ENCODE assay signal across 8 cellular contexts in genomic region chr1:40951943-40952743, GRCh38. TPM values are rescaled to one million over a fixed set of nuclear protein-coding genes. Genes with fewer than 3 reads are reported as not detected.
A peak's percentile ranks its signal among the peaks of the same experiment; 100 is the strongest.
DNase-seq lines count a peak whose midpoint lies in the region; ATAC-seq, FAIRE-seq and TF ChIP-seq lines count a peak whose summit lies in the region.

No MANE protein-coding gene starts in this region.

- intact Hi-C loops in activated CD8-positive, alpha-beta T cell treated with anti-CD3 and anti-CD28 coated beads for 36 hours (cut with micrococcal nuclease): loop anchor here (5.0 kb wide), 3 partner anchors 90 to 340 kb away; partner anchors contain the start of gene CITED4

- H2AFZ ChIP-seq in GM23338 (peak overlapping the region; percentile 69; the same call in 1 of the 2 replicates), H1 (ENCODE audit: low read length) (no peak overlapping the region)

- H2BK15ac ChIP-seq in H1 (ENCODE audit: low read length): 0 out of 2 replicates have a peak overlapping the region, but pooled peaks have one; percentile 13

- H2BK5ac ChIP-seq in H1 (ENCODE audit: low read depth, low read length): no peak overlapping the region

- no peak overlapping the region for H3K27ac Mint-ChIP-seq in GM23338
- H3K27ac Mint-ChIP-seq in activated CD8-positive, alpha-beta T cell treated with anti-CD3 and anti-CD28 coated beads for 36 hours: no peak overlapping the region

- H2BK12ac ChIP-seq in H1 (ENCODE audit: low read depth, low read length): no peak overlapping the region

- H3K36me3 ChIP-seq in GM23338 (ENCODE audit: insufficient read depth) (no peaks in the 10 kb centered on the region), H1 (ENCODE audit: control insufficient read depth in 2 of 4, insufficient read depth in 4 of 4, low read length in 3 of 4) (no peaks in the 10 kb centered on the region)

- no peak overlapping the region for H4K8ac ChIP-seq in H1 (ENCODE audit: extremely low read depth, insufficient read depth, low read length)

- H3K14ac ChIP-seq in H1 (ENCODE audit: insufficient read length): no peak overlapping the region

- H4K91ac ChIP-seq in H1 (replicated peaks; ENCODE audit: insufficient read length, low read length): no peak overlapping the region

- no peaks in the 10 kb centered on the region for H3K9me3 ChIP-seq in H1 (ENCODE audit: insufficient read depth in 2 of 2, low read depth in 1 of 2, low read length in 1 of 2)

- H4K20me1 ChIP-seq in GM23338 (replicated peaks; ENCODE audit: insufficient read depth) (no peaks in the 10 kb centered on the region), H1 (replicated peaks in 1 of 2; ENCODE audit: control insufficient read depth in 1 of 2, insufficient read depth in 2 of 2, low read length in 2 of 2) (no peaks in the 10 kb centered on the region)

- no peak overlapping the region for H4K5ac ChIP-seq in H1 (ENCODE audit: insufficient read length, low read depth, low read length)

- H3K9me3 Mint-ChIP-seq in GM23338: no peaks in the 10 kb centered on the region
- no peaks in the 10 kb centered on the region for H3K9me3 Mint-ChIP-seq in activated CD8-positive, alpha-beta T cell treated with anti-CD3 and anti-CD28 coated beads for 36 hours

- 0 out of 2 replicates have a peak, but pooled peaks cover 13% of the 10 kb centered on the region for H3K4me1 ChIP-seq in GM23338 (ENCODE audit: insufficient read depth)
- H3K4me1 ChIP-seq in H1 (replicated peaks in 1 of 4; ENCODE audit: control insufficient read depth in 3 of 4, insufficient read depth in 4 of 4, low read length in 3 of 4): peaks cover 0 to 2% (median 0%) of the 10 kb centered on the region in 4 experiments; a peak in 3 of 7 replicates

- peaks cover 16% of the 10 kb centered on the region for H3K27me3 Mint-ChIP-seq in GM23338 (ENCODE audit: insufficient read depth, low read depth, poor library complexity)
- peaks cover 15% of the 10 kb centered on the region for H3K27me3 Mint-ChIP-seq in activated CD8-positive, alpha-beta T cell treated with anti-CD3 and anti-CD28 coated beads for 36 hours

- TF ChIP-seq CTCF in AG10803 (conservative IDR thresholded peaks at IDR 0.05; ENCODE audit: low read length) (peak; percentile 80), GM23338 (conservative IDR thresholded peaks at IDR 0.05; ENCODE audit: low read depth in 2 of 2) (peak; percentile 77 to 98), H1 (IDR thresholded peaks at IDR 0.05; ENCODE audit: control extremely low read depth in 1 of 3, insufficient read depth in 1 of 3, low read depth in 1 of 3, low read length in 3 of 3) (peak; percentile 94 to 98 (median 97))
- peak; percentile 99 for TF ChIP-seq CTCF in activated CD8-positive, alpha-beta T cell treated with anti-CD3 and anti-CD28 coated beads for 36 hours (IDR thresholded peaks at IDR 0.05)

- no peak overlapping the region for H3K9ac ChIP-seq in H1 (replicated peaks in 1 of 4; ENCODE audit: extremely low read depth in 1 of 4, low read depth in 3 of 4, low read length in 3 of 4)

- no peak overlapping the region for H3K23ac ChIP-seq in H1 (ENCODE audit: insufficient read length)

- H3K4me2 ChIP-seq in GM23338 (no peak overlapping the region), H1 (ENCODE audit: insufficient read depth in 1 of 2, low read depth in 2 of 2, low read length in 2 of 2) (no peak overlapping the region)

- no peaks in the 10 kb centered on the region for H3K36me3 Mint-ChIP-seq in GM23338 (ENCODE audit: low read depth)
- no peaks in the 10 kb centered on the region for H3K36me3 Mint-ChIP-seq in activated CD8-positive, alpha-beta T cell treated with anti-CD3 and anti-CD28 coated beads for 36 hours (ENCODE audit: low read depth)

- 0 out of 3 replicates have a peak overlapping the region, but pooled peaks have one; percentile 23 for H3K4me3 Mint-ChIP-seq in GM23338
- H3K4me3 Mint-ChIP-seq in activated CD8-positive, alpha-beta T cell treated with anti-CD3 and anti-CD28 coated beads for 36 hours: no peak overlapping the region

- 39% methylated on average over 17 of the region's 17 CpGs; no CpG with 5 or more reads in 1 of the 2 experiments for WGBS in H1 (ENCODE audit: extremely low coverage in 1 of 2, insufficient coverage in 1 of 2, insufficient read length in 1 of 2, insufficient replicate concordance in 2 of 2, low coverage in 1 of 2, low lambda C conversion rate in 2 of 2, missing lambda C conversion rate in 1 of 2), 2 experiments

- H3K27ac ChIP-seq in GM23338 (ENCODE audit: low read depth) (no peak overlapping the region), H1 (ENCODE audit: low read depth, low read length) (no peak overlapping the region)

- 0 out of 2 replicates have a peak, but pooled peaks cover 2% of the 10 kb centered on the region for H3F3A ChIP-seq in GM23338 (replicated peaks; ENCODE audit: low read depth)

- peaks cover 10% of the 10 kb centered on the region for H3K4me1 Mint-ChIP-seq in GM23338
- H3K4me1 Mint-ChIP-seq in activated CD8-positive, alpha-beta T cell treated with anti-CD3 and anti-CD28 coated beads for 36 hours (ENCODE audit: low read depth): peaks cover 7% of the 10 kb centered on the region

- H2BK20ac ChIP-seq in H1 (ENCODE audit: low read length): no peak overlapping the region

- no peak overlapping the region for H3K4ac ChIP-seq in H1 (replicated peaks; ENCODE audit: insufficient read length, low read depth, low read length)

- POLR2A ChIA-PET in activated CD8-positive, alpha-beta T cell treated with anti-CD3 and anti-CD28 coated beads for 36 hours (lab: Charles Lee): interaction anchor here (0.6 to 1.5 kb wide), 4 partner anchors 12 to 263 kb away, joined by 3 to 6 read pairs (median 4); partner anchors contain the start of genes CITED4 and CTPS1
- POLR2A ChIA-PET in H1 (lab: Charles Lee; ENCODE audit: partially characterized antibody): interaction anchor here (0.9 to 4.2 kb wide), 6 partner anchors 10 to 96 kb away, joined by 3 to 17 read pairs (median 4); partner anchors contain the start of genes CITED4 and CTPS1

- H3K56ac ChIP-seq in H1 (replicated peaks; ENCODE audit: insufficient read length, low read depth, low read length): no peak overlapping the region

- H3K79me1 ChIP-seq in H1 (ENCODE audit: low read depth, low read length): no peaks in the 10 kb centered on the region

- ATAC-seq in GM23338 (peak; percentile 79), HG03354 (IDR thresholded peaks at IDR 0.05; ENCODE audit: poor library complexity, severe bottlenecking, unreplicated experiment) (no peak)
- ATAC-seq in activated CD8-positive, alpha-beta T cell treated with anti-CD3 and anti-CD28 coated beads for 36 hours: peak; percentile 67

- peak; percentile 99 for TF ChIP-seq RAD21 in H1 (IDR thresholded peaks at IDR 0.05 in 1 of 2, conservative IDR thresholded peaks at IDR 0.05 in 1 of 2; ENCODE audit: low read depth in 2 of 2, low read length in 2 of 2)

- H3K79me2 ChIP-seq in GM23338 (replicated peaks; ENCODE audit: insufficient read depth) (no peaks in the 10 kb centered on the region), H1 (ENCODE audit: control insufficient read depth in 1 of 2, insufficient read depth in 2 of 2, low read length in 2 of 2) (no peaks in the 10 kb centered on the region)

- no peak for TF ChIP-seq EP300 in H1 (IDR thresholded peaks at IDR 0.05; ENCODE audit: borderline replicate concordance in 1 of 2, low read depth in 2 of 2, low read length in 2 of 2)

- H3K9me2 ChIP-seq in GM23338 (ENCODE audit: insufficient read depth): no peaks in the 10 kb centered on the region

- CTCF ChIA-PET in activated CD8-positive, alpha-beta T cell treated with anti-CD3 and anti-CD28 coated beads for 36 hours (lab: Charles Lee): interaction anchor here (0.6 to 6.6 kb wide), 49 partner anchors 8 to 476 kb away, joined by 3 to 105 read pairs (median 4); partner anchors contain the start of genes CITED4 and ZNF684
- CTCF ChIA-PET in H1 (lab: Charles Lee; ENCODE audit: partially characterized antibody): interaction anchor here (0.6 to 25.1 kb wide), 38 partner anchors 8 to 650 kb away, joined by 3 to 917 read pairs (median 4); partner anchors contain the start of gene CITED4

- no peak for TF ChIP-seq POLR2A in H1 (IDR thresholded peaks at IDR 0.05; ENCODE audit: control extremely low read depth in 1 of 2, low read depth in 2 of 2, low read length in 2 of 2)

- no peak for DNase-seq in AG10803 (ENCODE audit: low read depth)
- DNase-seq in GM23338 (ENCODE audit: low spot score): peak; percentile 92
- DNase-seq in NCI-H510A treated with DMSO at 0.1 percent for 48 hours (lab: John Stamatoyannopoulos, UW): peak; percentile 95
- DNase-seq in activated CD8-positive, alpha-beta T cell treated with anti-CD3 and anti-CD28 coated beads for 36 hours: peak; percentile 68
- peak; percentile 67 to 93 for DNase-seq in H1 (ENCODE audit: low read depth in 1 of 2, low spot score in 2 of 2)
- peak; percentile 71 for DNase-seq in mucosa of gallbladder (ENCODE audit: low spot score)
- peak; percentile 14 to 28 for DNase-seq in stimulated activated CD8-positive, alpha-beta memory T cell treated with anti-CD3 and anti-CD28 coated beads, Interleukin-7, amount 100 ng/mL, for 1 hour (ENCODE audit: low read depth in 2 of 2)

- H3K18ac ChIP-seq in H1 (ENCODE audit: extremely low read depth, low read length): no peak overlapping the region

- H3K27me3 ChIP-seq in GM23338 (ENCODE audit: insufficient read depth) (no peaks in the 10 kb centered on the region), H1 (replicated peaks in 1 of 4; ENCODE audit: control insufficient read depth in 3 of 4, extremely low read depth in 1 of 4, insufficient read depth in 3 of 4, low read length in 3 of 4) (no peaks in the 10 kb centered on the region; a peak in 2 of 7 replicates)

- no peaks in the 10 kb centered on the region for H3K23me2 ChIP-seq in H1 (ENCODE audit: low read depth, low read length)

- no peak overlapping the region for H2AK5ac ChIP-seq in H1 (ENCODE audit: low read depth, low read length)

- H3K4me3 ChIP-seq in AG10803 (ENCODE audit: low read length): no peak overlapping the region
- H3K4me3 ChIP-seq in GM23338: no peak overlapping the region
- no peak overlapping the region for H3K4me3 ChIP-seq in H1 (ENCODE audit: extremely low read depth in 1 of 4, insufficient read depth in 2 of 4, low read depth in 3 of 4, low read length in 4 of 4)

- H2BK120ac ChIP-seq in H1 (replicated peaks; ENCODE audit: low read depth, low read length): no peak overlapping the region

- FAIRE-seq in H1 (lab: Jason Lieb, UNC): peak; percentile 79

RNA-seq across cellular contexts. Expression of gene CTPS1, which starts 27.4 kb away (rescaled TPM):
- 93.3 and 93.9 TPM in 2 replicates for total RNA-seq in GM23338 (2014; rRNA removed; shearing (Covaris generic))
- polyA plus RNA-seq in GM23338 (2016; fragmentation: Nextera tagmentation; extraction: Ambion mirVana): 30.6 and 31.8 TPM in 2 replicates
- 100 to 1,000 TPM; 100 to 102 TPM for total RNA-seq in activated CD8-positive, alpha-beta T cell treated with anti-CD3 and anti-CD28 coated beads for 36 hours
- 98.4 and 103 TPM in 2 replicates for total RNA-seq in H1 (2021; fragmentation: NEBNext Ultra II Directional; extraction: Animal tissue kit (Norgen Biotek cat#: 25700))
- polyA plus RNA-seq in H1 (2011; rRNA removed): 35.5 and 35.6 TPM in 2 replicates
- polyA plus RNA-seq in H1 (2011; cell fraction: cytosol; rRNA removed): 50.7 TPM
- 62.1 TPM for polyA plus RNA-seq in H1 (2011; cell fraction: nucleus; rRNA removed)
- 84.7 to 113 TPM (median 86.9 TPM) in 4 replicates for polyA plus RNA-seq in H1 (2012, experiment 1 of 2)
- 26.2 TPM for polyA plus RNA-seq in H1 (2012, experiment 2 of 2)
- 52.8 TPM for polyA plus RNA-seq in H1 (2013, experiment 1 of 2)
- 49.7 TPM for polyA plus RNA-seq in H1 (2013, experiment 2 of 2)
- 72.5 and 80.6 TPM in 2 replicates for polyA minus RNA-seq in H1 (2011; rRNA and poly(A)+ RNA removed)
- polyA minus RNA-seq in H1 (2011; cell fraction: cytosol; rRNA and poly(A)+ RNA removed): 41.7 TPM
- polyA minus RNA-seq in H1 (2011; cell fraction: nucleus; rRNA and poly(A)+ RNA removed): 115 TPM
- 20.4 TPM for total RNA-seq in mucosa of gallbladder
